Comparison of ENCODE assay signal across 8 cellular contexts in the genomic region with DNA sequence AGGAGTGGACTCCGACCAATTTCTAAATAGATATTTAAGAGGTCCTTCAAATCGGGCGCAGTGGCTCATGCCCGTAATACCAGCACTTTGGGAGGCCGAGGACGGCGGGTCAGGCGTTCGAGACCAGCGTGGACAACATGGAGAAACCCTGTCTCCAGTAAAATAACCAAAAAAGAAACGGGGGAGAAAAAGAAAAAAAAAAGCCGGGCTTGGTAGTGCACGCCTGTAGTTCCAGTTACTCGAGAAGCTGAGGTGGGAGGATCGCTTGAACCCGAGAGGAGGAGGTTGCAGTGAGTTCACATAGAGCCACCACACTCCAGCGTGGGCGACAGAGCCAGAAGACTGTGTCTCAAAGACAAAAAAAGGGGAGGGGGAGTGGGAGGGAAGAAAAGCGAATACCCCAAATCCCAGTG. TPM values are rescaled to one million over a fixed set of nuclear protein-coding genes. Genes with fewer than 3 reads are reported as not detected.
DNase-seq lines count a peak whose midpoint lies in the region; ATAC-seq and TF ChIP-seq lines count a peak whose summit lies in the region.

No MANE protein-coding gene starts in this region.

- peak overlapping the region; percentile 98 for H3K27ac ChIP-seq in HUES48 (ENCODE audit: low read depth, low read length)
- peak overlapping the region; percentile 75 for H3K27ac ChIP-seq in psoas muscle

- peaks cover 7% of the 10 kb centered on the region for H3K36me3 Mint-ChIP-seq in activated CD8-positive, alpha-beta memory T cell treated with anti-CD3 and anti-CD28 coated beads, Interleukin-2, amount 10 ng/mL, durations not matched to agents 7 days and 5 days
- H3K36me3 Mint-ChIP-seq in glutamatergic neuron (ENCODE audit: unreplicated experiment), result no peaks in the 10 kb centered on the region

- no peaks in the 10 kb centered on the region for H3K9me3 ChIP-seq in HUES48 (ENCODE audit: control insufficient read depth, insufficient read depth, low read length)
- H3K9me3 ChIP-seq in psoas muscle, result no peaks in the 10 kb centered on the region

- H3K27ac Mint-ChIP-seq in activated CD8-positive, alpha-beta memory T cell treated with anti-CD3 and anti-CD28 coated beads, Interleukin-2, amount 10 ng/mL, durations not matched to agents 7 days and 5 days, result peak overlapping the region; percentile 99
- H3K27ac Mint-ChIP-seq in glutamatergic neuron (ENCODE audit: unreplicated experiment), result peak overlapping the region; percentile 84

- no peaks in the 10 kb centered on the region for H3K27me3 ChIP-seq in HUES48 (ENCODE audit: control insufficient read depth, insufficient read depth, low read length)
- peaks cover 1 to 64% (median 6%) of the 10 kb centered on the region in 3 donors for H3K27me3 ChIP-seq in psoas muscle (ENCODE audit: insufficient read depth in 3 of 3, low read length in 2 of 3)

- no peak for ATAC-seq in activated CD8-positive, alpha-beta memory T cell treated with anti-CD3 and anti-CD28 coated beads, Interleukin-2, amount 10 ng/mL, durations not matched to agents 7 days and 5 days
- peak; percentile 31 to 58 (median 44) for ATAC-seq in psoas muscle
- no peak for ATAC-seq in GM18517 (IDR thresholded peaks at IDR 0.05; ENCODE audit: unreplicated experiment)
- ATAC-seq in GM18870 (IDR thresholded peaks at IDR 0.05; ENCODE audit: unreplicated experiment), result no peak

- TF ChIP-seq CTCF in glutamatergic neuron (IDR thresholded peaks at IDR 0.05; ENCODE audit: partially characterized antibody, unreplicated experiment) (no peak), psoas muscle (IDR thresholded peaks at IDR 0.05) (no peak)

- H3K4me3 Mint-ChIP-seq in activated CD8-positive, alpha-beta memory T cell treated with anti-CD3 and anti-CD28 coated beads, Interleukin-2, amount 10 ng/mL, durations not matched to agents 7 days and 5 days, result peak overlapping the region; percentile 78
- peak overlapping the region; percentile 97 for H3K4me3 Mint-ChIP-seq in glutamatergic neuron (ENCODE audit: unreplicated experiment)

- CTCF ChIA-PET in activated CD8-positive, alpha-beta memory T cell treated with anti-CD3 and anti-CD28 coated beads, Interleukin-2, amount 10 ng/mL, durations not matched to agents 7 days and 5 days (lab: Charles Lee), result interaction anchor here (0.8 to 1.3 kb wide), 2 partner anchors 10 to 14 kb away, joined by 3 read pairs; a partner anchor contains a TSS

- no peaks in the 10 kb centered on the region for H3K9me3 Mint-ChIP-seq in activated CD8-positive, alpha-beta memory T cell treated with anti-CD3 and anti-CD28 coated beads, Interleukin-2, amount 10 ng/mL, durations not matched to agents 7 days and 5 days (ENCODE audit: low read depth)
- H3K9me3 Mint-ChIP-seq in glutamatergic neuron (ENCODE audit: unreplicated experiment), result peaks cover 2% of the 10 kb centered on the region

- peaks cover 53% of the 10 kb centered on the region for H3K4me1 Mint-ChIP-seq in activated CD8-positive, alpha-beta memory T cell treated with anti-CD3 and anti-CD28 coated beads, Interleukin-2, amount 10 ng/mL, durations not matched to agents 7 days and 5 days
- peaks cover 9% of the 10 kb centered on the region for H3K4me1 Mint-ChIP-seq in glutamatergic neuron (ENCODE audit: low read depth, unreplicated experiment)

- 8 to 11% (median 11%) methylated on average over 19 of the region's 19 CpGs for WGBS in psoas muscle, 3 donors

- peaks cover 8% of the 10 kb centered on the region for H3K27me3 Mint-ChIP-seq in activated CD8-positive, alpha-beta memory T cell treated with anti-CD3 and anti-CD28 coated beads, Interleukin-2, amount 10 ng/mL, durations not matched to agents 7 days and 5 days
- peaks cover 4% of the 10 kb centered on the region for H3K27me3 Mint-ChIP-seq in glutamatergic neuron (ENCODE audit: unreplicated experiment)

- peak overlapping the region; percentile 76 for H3K4me3 ChIP-seq in HUES48 (ENCODE audit: low read depth, low read length)
- H3K4me3 ChIP-seq in psoas muscle, result peak overlapping the region; percentile 66

- intact Hi-C loops in psoas muscle (cut with DNase I), result no loop called here

- H3K9ac ChIP-seq in HUES48 (ENCODE audit: low read depth, low read length), result peak overlapping the region; percentile 98

- H3K4me1 ChIP-seq in HUES48 (ENCODE audit: control insufficient read depth, insufficient read depth, low read length) (peaks cover 29% of the 10 kb centered on the region), psoas muscle (peaks cover 8% of the 10 kb centered on the region)

- H3K36me3 ChIP-seq in HUES48 (ENCODE audit: control insufficient read depth, insufficient read depth, low read length) (no peaks in the 10 kb centered on the region), psoas muscle (ENCODE audit: insufficient read depth in 1 of 2, low read depth in 1 of 2) (no peaks in the 10 kb centered on the region)

- peak; percentile 71 for DNase-seq in activated CD8-positive, alpha-beta memory T cell treated with anti-CD3 and anti-CD28 coated beads, Interleukin-2, amount 10 ng/mL, durations not matched to agents 7 days and 5 days
- DNase-seq in glutamatergic neuron (no peak), psoas muscle (peak; percentile 61 to 66), NCI-H1417 (lab: John Stamatoyannopoulos, UW) (no peak), NCI-H510A (lab: John Stamatoyannopoulos, UW) (no peak)

RNA-seq across cellular contexts. Expression of gene HFE, which starts 53.3 kb away (rescaled TPM):
- total RNA-seq in activated CD8-positive, alpha-beta memory T cell treated with anti-CD3 and anti-CD28 coated beads, Interleukin-2, amount 10 ng/mL, durations not matched to agents 7 days and 5 days, result 1 to 10 TPM; 1.6 to 3.4 TPM
- not detected for total RNA-seq in glutamatergic neuron (ENCODE audit: unreplicated experiment)
- 1 to 10 TPM in 3 of 4 donors, under 1 TPM in 1; 0.99 to 2.7 (median 1.6) TPM for total RNA-seq in psoas muscle
- 1 to 10 TPM in 1 of 3 donors, under 1 TPM in 2; 0.32 to 1.2 (median 0.40) TPM for polyA plus RNA-seq in psoas muscle

Comparison
In these comparisons a context has a peak if more than half of its experiments do, and no peak if none do; other contexts are left out.
1. ATAC-seq: peak in psoas muscle (4 of 4); none in activated CD8-positive, alpha-beta memory T cell treated with anti-CD3 and anti-CD28 coated beads, Interleukin-2, amount 10 ng/mL, durations not matched to agents 7 days and 5 days (single experiment), GM18517 (single experiment) and GM18870 (single experiment).
2. DNase-seq: peak in activated CD8-positive, alpha-beta memory T cell treated with anti-CD3 and anti-CD28 coated beads, Interleukin-2, amount 10 ng/mL, durations not matched to agents 7 days and 5 days (single experiment) and psoas muscle (2 of 2); none in glutamatergic neuron (single experiment), NCI-H1417 (0 of 3) and NCI-H510A (single experiment).